ENCODE assay signal across 8 cellular contexts in genomic region chr1:205321109-205321958, GRCh38. TPM values are rescaled to one million over a fixed set of nuclear protein-coding genes. Genes with fewer than 3 reads are reported as not detected.
A peak's percentile ranks its signal among the peaks of the same experiment; 100 is the strongest.
DNase-seq lines count a peak whose midpoint lies in the region; ATAC-seq and TF ChIP-seq lines count a peak whose summit lies in the region.

TSS of gene NUAK2 (minus strand) at chr1:205321745. CDS start at chr1:205321628, 117 bp downstream.

- peak; percentile 85 for TF ChIP-seq CTCF in HEK293 (tag by site-specific recombination; IDR thresholded peaks at IDR 0.05)

- H3K27ac ChIP-seq in HEK293 (ENCODE audit: extremely low read depth, low read depth, low read length) (peak within 1 kb of the TSS; percentile 18; the same call in 1 of the 2 replicates), layer of hippocampus (ENCODE audit: low read depth, low read length) (peak within 1 kb of the TSS; percentile 81)

- peaks cover 10% of the 10 kb centered on the region for H3K4me1 ChIP-seq in HEK293 (ENCODE audit: control insufficient read depth, insufficient read depth, low read length)

- POLR2A ChIA-PET in HEK293 (lab: Yijun Ruan, JAX), result interaction anchor here (1.0 to 2.3 kb wide), 7 partner anchors 20 to 51 kb away, joined by 3 to 12 read pairs (median 8); no protein-coding TSS in a partner anchor

- H3K4me3 ChIP-seq in HEK293 (ENCODE audit: low read depth, low read length), result peak within 1 kb of the TSS; percentile 74

- no peak for ATAC-seq in GM21717 (IDR thresholded peaks at IDR 0.05; ENCODE audit: unreplicated experiment)

- no peaks in the 10 kb centered on the region for H3K27me3 ChIP-seq in layer of hippocampus (ENCODE audit: control insufficient read depth, insufficient read depth, low read length)

- H3K36me3 ChIP-seq in HEK293 (ENCODE audit: control insufficient read depth in 2 of 2, insufficient read depth in 1 of 2, low read length in 2 of 2), result no peaks in the 10 kb centered on the region

- CTCF ChIA-PET in HEK293 (lab: Yijun Ruan, JAX), result interaction anchor here (0.6 to 17.5 kb wide), 9 partner anchors 10 to 166 kb away, joined by 3 to 669 read pairs (median 3); no protein-coding TSS in a partner anchor

- DNase-seq in Ammon's horn (ENCODE audit: low spot score), result peak; percentile 94
- peak; percentile 91 for DNase-seq in NCI-H460 (ENCODE audit: extremely low read depth, low read depth)
- peak; percentile 84 for DNase-seq in activated CD4-positive, alpha-beta T cell treated with anti-CD3 and anti-CD28 coated beads, Interleukin-2, amount 50 U/mL, for 1 hour
- DNase-seq in cortex of kidney (lab: John Stamatoyannopoulos, UW), result peak; percentile 49
- DNase-seq in stimulated activated CD4-positive, alpha-beta T cell treated with anti-CD3 and anti-CD28 coated beads, Interleukin-1b, Interleukin-23, amount 100 ng/mL, for 1 hour (ENCODE audit: low read depth in 2 of 2), result peak; percentile 69 to 70

- H3K9me3 ChIP-seq in HEK293 (ENCODE audit: control insufficient read depth, insufficient read depth, low read depth, low read length), result no peaks in the 10 kb centered on the region

TF ChIP-seq in HEK293, 187 proteins besides CTCF, POLR2A, EP300 and RAD21 (continues in another document):
- TF ChIP-seq ZBTB8A (tag by site-specific recombination; IDR thresholded peaks at IDR 0.05) (peak; percentile 90), ZNF274 (IDR thresholded peaks at IDR 0.05; ENCODE audit: low read length) (no peak), ZNF274 (tag by site-specific recombination; IDR thresholded peaks at IDR 0.05; ENCODE audit: borderline replicate concordance) (no peak), ZNF629 (tag by site-specific recombination; IDR thresholded peaks at IDR 0.05) (0 out of 2 replicates have a peak, but pooled peaks have one; percentile 24), ZNF558 (tag by site-specific recombination; IDR thresholded peaks at IDR 0.05) (no peak), ZNF16 (tag by site-specific recombination; IDR thresholded peaks at IDR 0.05; ENCODE audit: low read depth) (peak; percentile 98), ZNF311 (tag by site-specific recombination; IDR thresholded peaks at IDR 0.05; ENCODE audit: borderline replicate concordance) (no peak), ZNF501 (tag by site-specific recombination; IDR thresholded peaks at IDR 0.05) (peak; percentile 72; the same call in 1 of the 2 replicates), ZNF362 (tag by site-specific recombination; IDR thresholded peaks at IDR 0.05) (no peak), HIC1 (tag by site-specific recombination; IDR thresholded peaks at IDR 0.05) (no peak), OVOL3 (tag by site-specific recombination; IDR thresholded peaks at IDR 0.05) (no peak), ZNF843 (tag by site-specific recombination; IDR thresholded peaks at IDR 0.05) (0 out of 2 replicates have a peak, but pooled peaks have one; percentile 39), KLF8 (tag by site-specific recombination; IDR thresholded peaks at IDR 0.05) (no peak; the same call in 1 of the 2 replicates), KLF10 (tag by site-specific recombination; IDR thresholded peaks at IDR 0.05) (peak; percentile 44; the same call in 1 of the 2 replicates), ZFP37 (tag by site-specific recombination; IDR thresholded peaks at IDR 0.05) (no peak), ZFP3 (tag by site-specific recombination; IDR thresholded peaks at IDR 0.05; ENCODE audit: low read depth) (no peak), ZEB2 (tag by site-specific recombination; IDR thresholded peaks at IDR 0.05) (peak; percentile 45; the same call in 1 of the 2 replicates), ZNF48 (tag by site-specific recombination; IDR thresholded peaks at IDR 0.05) (no peak), ZNF121 (tag by site-specific recombination; IDR thresholded peaks at IDR 0.05) (no peak), KLF9 (tag by site-specific recombination; IDR thresholded peaks at IDR 0.05; ENCODE audit: low read depth) (peak; percentile 81), ZNF571 (tag by site-specific recombination; IDR thresholded peaks at IDR 0.05) (no peak), ZNF513 (tag by site-specific recombination; IDR thresholded peaks at IDR 0.05) (no peak), YY2 (tag by site-specific recombination; IDR thresholded peaks at IDR 0.05) (no peak), ZNF202 (tag by site-specific recombination; IDR thresholded peaks at IDR 0.05; ENCODE audit: borderline replicate concordance) (no peak), ZBTB26 (tag by site-specific recombination; optimal IDR thresholded peaks at IDR 0.05) (peak; percentile 87), WT1 (tag by site-specific recombination; IDR thresholded peaks at IDR 0.05) (no peak)
- TF ChIP-seq, protein P1, sequence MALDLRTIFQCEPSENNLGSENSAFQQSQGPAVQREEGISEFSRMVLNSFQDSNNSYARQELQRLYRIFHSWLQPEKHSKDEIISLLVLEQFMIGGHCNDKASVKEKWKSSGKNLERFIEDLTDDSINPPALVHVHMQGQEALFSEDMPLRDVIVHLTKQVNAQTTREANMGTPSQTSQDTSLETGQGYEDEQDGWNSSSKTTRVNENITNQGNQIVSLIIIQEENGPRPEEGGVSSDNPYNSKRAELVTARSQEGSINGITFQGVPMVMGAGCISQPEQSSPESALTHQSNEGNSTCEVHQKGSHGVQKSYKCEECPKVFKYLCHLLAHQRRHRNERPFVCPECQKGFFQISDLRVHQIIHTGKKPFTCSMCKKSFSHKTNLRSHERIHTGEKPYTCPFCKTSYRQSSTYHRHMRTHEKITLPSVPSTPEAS (tag by site-specific recombination; IDR thresholded peaks at IDR 0.05), result no peak
- TF ChIP-seq, protein P2, sequence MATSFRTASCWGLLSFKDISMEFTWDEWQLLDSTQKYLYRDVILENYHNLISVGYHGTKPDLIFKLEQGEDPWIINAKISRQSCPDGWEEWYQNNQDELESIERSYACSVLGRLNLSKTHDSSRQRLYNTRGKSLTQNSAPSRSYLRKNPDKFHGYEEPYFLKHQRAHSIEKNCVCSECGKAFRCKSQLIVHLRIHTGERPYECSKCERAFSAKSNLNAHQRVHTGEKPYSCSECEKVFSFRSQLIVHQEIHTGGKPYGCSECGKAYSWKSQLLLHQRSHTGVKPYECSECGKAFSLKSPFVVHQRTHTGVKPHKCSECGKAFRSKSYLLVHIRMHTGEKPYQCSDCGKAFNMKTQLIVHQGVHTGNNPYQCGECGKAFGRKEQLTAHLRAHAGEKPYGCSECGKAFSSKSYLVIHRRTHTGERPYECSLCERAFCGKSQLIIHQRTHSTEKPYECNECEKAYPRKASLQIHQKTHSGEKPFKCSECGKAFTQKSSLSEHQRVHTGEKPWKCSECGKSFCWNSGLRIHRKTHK (tag by site-specific recombination; IDR thresholded peaks at IDR 0.05), result no peak

RNA-seq across cellular contexts. Expression of gene NUAK2, which starts in this region (rescaled TPM):
- 5.4 and 6.7 TPM in 2 replicates for total RNA-seq in NCI-H460 (2014; rRNA removed; shearing (Covaris generic))
- polyA plus RNA-seq in NCI-H460 (2014; cell fraction: nucleus; rRNA removed), result 9.2 and 13.8 TPM in 2 replicates
